In genomic region chr16:30567160-30567990, GRCh38 we compare ENCODE assay signal across 1 cellular context.
TF ChIP-seq lines count a peak whose summit lies in the region.

No MANE protein-coding gene starts in this region.

TF ChIP-seq in SK-N-SH, 30 proteins besides CTCF, POLR2A, EP300 and RAD21 (continued from another document):
- TF ChIP-seq, protein P1, sequence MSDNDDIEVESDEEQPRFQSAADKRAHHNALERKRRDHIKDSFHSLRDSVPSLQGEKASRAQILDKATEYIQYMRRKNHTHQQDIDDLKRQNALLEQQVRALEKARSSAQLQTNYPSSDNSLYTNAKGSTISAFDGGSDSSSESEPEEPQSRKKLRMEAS (IDR thresholded peaks at IDR 0.05; ENCODE audit: low read depth): no peak
- TF ChIP-seq ZBTB33 (IDR thresholded peaks at IDR 0.05; ENCODE audit: borderline replicate concordance, low read depth): no peak
- no peak for TF ChIP-seq MEF2A (IDR thresholded peaks at IDR 0.05; ENCODE audit: borderline replicate concordance, low read depth)
- no peak for TF ChIP-seq TCF12 (IDR thresholded peaks at IDR 0.05)
- no peak for TF ChIP-seq FOXJ3 (CRISPR knock-in tag; IDR thresholded peaks at IDR 0.05)
- no peak for TF ChIP-seq EZH2phosphoT487 (IDR thresholded peaks at IDR 0.05; ENCODE audit: borderline replicate concordance, low read depth)
- no peak for TF ChIP-seq SIN3A (IDR thresholded peaks at IDR 0.05; ENCODE audit: borderline replicate concordance, low read depth, low read length)
- no peak for TF ChIP-seq CHD2 (IDR thresholded peaks at IDR 0.05; ENCODE audit: low read length, partially characterized antibody)
- no peak for TF ChIP-seq USF1 (IDR thresholded peaks at IDR 0.05; ENCODE audit: borderline replicate concordance, low read depth)
- TF ChIP-seq FOXM1 (IDR thresholded peaks at IDR 0.05; ENCODE audit: low read depth): no peak
- TF ChIP-seq NRF1 (IDR thresholded peaks at IDR 0.05; ENCODE audit: low read depth, low read length): no peak
